18 cellular contexts compared by ENCODE assay signal in the genomic region with DNA sequence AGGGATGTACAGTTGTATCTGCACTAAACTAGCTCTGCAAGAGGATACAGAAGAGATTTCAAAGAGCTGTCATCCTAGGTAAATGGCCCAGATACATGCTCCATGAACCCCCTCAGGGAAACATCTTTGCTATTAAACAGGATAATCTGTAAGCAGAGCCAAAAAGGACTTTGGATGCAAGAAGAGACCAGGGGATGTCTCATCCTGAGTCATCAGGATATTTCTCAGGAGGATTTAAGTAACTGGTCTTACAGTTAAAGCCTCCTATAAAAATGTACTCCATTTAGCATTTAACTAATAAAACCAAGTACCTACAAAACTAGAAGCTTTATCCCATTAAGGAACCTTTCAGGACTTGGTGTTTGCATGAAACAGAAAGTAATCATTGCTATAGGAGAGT. TPM values are rescaled to one million over a fixed set of nuclear protein-coding genes. Genes with fewer than 3 reads are reported as not detected.
A peak's percentile ranks its signal among the peaks of the same experiment; 100 is the strongest.
DNase-seq lines count a peak whose midpoint lies in the region; ATAC-seq, FAIRE-seq and TF ChIP-seq lines count a peak whose summit lies in the region.
"Had no signal": no experiment of that assay in that cellular context is flagged by ENCODE, and none has a peak within 500 bp of the region (broad histone marks: within the 10 kb centered on the region; RNA-seq: fewer than 3 reads in every experiment).

No MANE protein-coding gene starts in this region.

- H3K27me3 Mint-ChIP-seq in MCF 10A (ENCODE audit: insufficient read depth, unreplicated experiment) (no peaks in the 10 kb centered on the region), astrocyte (ENCODE audit: low read depth, unreplicated experiment) (no peaks in the 10 kb centered on the region)
- H3K27me3 Mint-ChIP-seq: activated CD8-positive, alpha-beta T cell treated with anti-CD3 and anti-CD28 coated beads for 36 hours had no signal

- H3K4me3 ChIP-seq in breast epithelium (no peak overlapping the region), astrocyte (ENCODE audit: insufficient read depth, low read depth, low read length) (no peak overlapping the region), hepatocyte (no peak overlapping the region)
- H3K4me3 ChIP-seq: coronary artery, heart right ventricle had no signal

- TF ChIP-seq CTCF in MCF 10A (IDR thresholded peaks at IDR 0.05; ENCODE audit: unreplicated experiment) (no peak), breast epithelium (IDR thresholded peaks at IDR 0.05) (no peak), astrocyte (IDR thresholded peaks at IDR 0.05; ENCODE audit: insufficient read depth, low read depth, low read length) (no peak), hepatocyte (IDR thresholded peaks at IDR 0.05; ENCODE audit: poor library complexity) (no peak)

- H3K36me3 Mint-ChIP-seq in MCF 10A (ENCODE audit: insufficient read depth, unreplicated experiment), result no peaks in the 10 kb centered on the region
- peaks cover 3% of the 10 kb centered on the region for H3K36me3 Mint-ChIP-seq in astrocyte (ENCODE audit: low read depth, unreplicated experiment)

- no peaks in the 10 kb centered on the region for H3K79me2 ChIP-seq in astrocyte (ENCODE audit: insufficient read depth, low read length)
- no peaks in the 10 kb centered on the region for H3K79me2 ChIP-seq in hepatocyte
- H3K79me2 ChIP-seq: parathyroid adenoma had no signal

- no TSS peak for BruUV-seq in MCF 10A (replicated peaks; lab: Mats Ljungman, UMichigan)

- H3K36me3 ChIP-seq in breast epithelium (no peaks in the 10 kb centered on the region), astrocyte (ENCODE audit: insufficient read depth, low read length) (no peaks in the 10 kb centered on the region), hepatocyte (replicated peaks; ENCODE audit: insufficient read depth, low read depth) (no peaks in the 10 kb centered on the region)
- H3K36me3 ChIP-seq: heart right ventricle had no signal

- intact Hi-C loops in MCF 10A (cut with micrococcal nuclease), result no loop called here
- intact Hi-C loops in breast epithelium (cut with DNase I; ENCODE audit: low total_unique reads), result no loop called here

- peak; percentile 81 for FAIRE-seq in astrocyte (lab: Jason Lieb, UNC)

- H3K9me3 Mint-ChIP-seq in MCF 10A (ENCODE audit: unreplicated experiment) (peaks cover 9% of the 10 kb centered on the region), astrocyte (ENCODE audit: unreplicated experiment) (peaks cover 9% of the 10 kb centered on the region)
- H3K9me3 Mint-ChIP-seq: activated naive CD4-positive, alpha-beta T cell treated with anti-CD3 and anti-CD28 coated beads for 36 hours had no signal

- H3K4me1 ChIP-seq in breast epithelium (no peaks in the 10 kb centered on the region), astrocyte (ENCODE audit: insufficient read depth, low read length) (peaks cover 42% of the 10 kb centered on the region), hepatocyte (ENCODE audit: insufficient read depth) (peaks cover 39% of the 10 kb centered on the region)
- H3K4me1 ChIP-seq: parathyroid adenoma had no signal

- peak overlapping the region; percentile 80 for H3K27ac Mint-ChIP-seq in MCF 10A (ENCODE audit: low read depth, unreplicated experiment)
- no peak overlapping the region for H3K27ac Mint-ChIP-seq in astrocyte (ENCODE audit: unreplicated experiment)
- H3K27ac Mint-ChIP-seq: activated CD8-positive, alpha-beta T cell treated with anti-CD3 and anti-CD28 coated beads for 36 hours; activated naive CD4-positive, alpha-beta T cell treated with anti-CD3 and anti-CD28 coated beads for 36 hours; T-helper 1 cell treated with Interleukin-12 subunit alpha and Interleukin-12 subunit beta and Interleukin-4 antibody, amounts not matched to agents 30 μg/mL and 1 μg/mL, for 36 hours had no signal

- TF ChIP-seq POLR2A in breast epithelium (IDR thresholded peaks at IDR 0.05), result no peak

- H3K4me2 ChIP-seq in astrocyte (ENCODE audit: low read length) (peak overlapping the region; percentile 48), hepatocyte (no peak overlapping the region)

- POLR2A ChIA-PET in MCF 10A (lab: Yijun Ruan, JAX), result interaction anchor here (0.8 to 4.2 kb wide), 7 partner anchors 8 to 741 kb away, joined by 3 to 63 read pairs (median 3); a partner anchor contains a TSS

- H3K9ac ChIP-seq in astrocyte (ENCODE audit: low read length), result peak overlapping the region; percentile 17
- H3K9ac ChIP-seq: parathyroid adenoma had no signal

- H3K4me1 Mint-ChIP-seq in MCF 10A (ENCODE audit: insufficient read depth, unreplicated experiment) (peaks cover 43% of the 10 kb centered on the region), astrocyte (ENCODE audit: low read depth, unreplicated experiment) (peaks cover 52% of the 10 kb centered on the region)

- H3K9me3 ChIP-seq in breast epithelium (no peaks in the 10 kb centered on the region), astrocyte (ENCODE audit: insufficient read depth, low read depth, low read length) (peaks cover 3% of the 10 kb centered on the region), hepatocyte (ENCODE audit: low read depth) (no peaks in the 10 kb centered on the region)

- CTCF ChIA-PET in MCF 10A (lab: Yijun Ruan, JAX), result interaction anchor here (0.6 to 5.3 kb wide), 6 partner anchors 9 to 389 kb away, joined by 3 to 34 read pairs (median 4); a partner anchor contains a TSS

- H3K4me3 Mint-ChIP-seq in MCF 10A (ENCODE audit: unreplicated experiment) (no peak overlapping the region), astrocyte (ENCODE audit: unreplicated experiment) (no peak overlapping the region)
- H3K4me3 Mint-ChIP-seq: activated CD8-positive, alpha-beta T cell treated with anti-CD3 and anti-CD28 coated beads for 36 hours; activated naive CD4-positive, alpha-beta T cell treated with anti-CD3 and anti-CD28 coated beads for 36 hours; T-helper 1 cell treated with Interleukin-12 subunit alpha and Interleukin-12 subunit beta and Interleukin-4 antibody, amounts not matched to agents 30 μg/mL and 1 μg/mL, for 36 hours had no signal

- ATAC-seq in HG03520 (IDR thresholded peaks at IDR 0.05; ENCODE audit: unreplicated experiment), result no peak
- no peak for ATAC-seq in GM21717 (IDR thresholded peaks at IDR 0.05; ENCODE audit: unreplicated experiment)
- ATAC-seq: activated CD8-positive, alpha-beta T cell treated with anti-CD3 and anti-CD28 coated beads for 36 hours; heart right ventricle had no signal

- no peaks in the 10 kb centered on the region for H4K20me1 ChIP-seq in astrocyte (ENCODE audit: insufficient read depth, low read length)
- no peaks in the 10 kb centered on the region for H4K20me1 ChIP-seq in hepatocyte (ENCODE audit: insufficient read depth, poor library complexity, severe bottlenecking)

- H2AFZ ChIP-seq in astrocyte (ENCODE audit: low read depth, low read length) (no peak overlapping the region), hepatocyte (no peak overlapping the region)
- H2AFZ ChIP-seq: parathyroid adenoma had no signal

- H3K9me2 ChIP-seq in hepatocyte (replicated peaks; ENCODE audit: insufficient read depth), result no peaks in the 10 kb centered on the region

- DNase-seq in MCF 10A (ENCODE audit: unreplicated experiment) (peak; percentile 86), breast epithelium (ENCODE audit: low spot score in 2 of 2) (no peak), astrocyte (ENCODE audit: low read depth) (peak; percentile 88), hepatocyte (ENCODE audit: low spot score) (peak; percentile 32), NOMO-1 (lab: John Stamatoyannopoulos, UW; ENCODE audit: unreplicated experiment in 2 of 2) (no peak), NCI-H748 treated with DMSO at 0.1 percent for 48 hours (lab: John Stamatoyannopoulos, UW) (no peak)
- DNase-seq: activated CD8-positive, alpha-beta T cell treated with anti-CD3 and anti-CD28 coated beads for 36 hours; activated naive CD4-positive, alpha-beta T cell treated with anti-CD3 and anti-CD28 coated beads for 36 hours; DND-41; heart right ventricle; NCI-H1105 had no signal

- H3K27me3 ChIP-seq in breast epithelium (no peaks in the 10 kb centered on the region), astrocyte (ENCODE audit: insufficient read depth, low read length) (no peaks in the 10 kb centered on the region), hepatocyte (no peaks in the 10 kb centered on the region)
- H3K27me3 ChIP-seq: heart right ventricle had no signal

- H3K27ac ChIP-seq in breast epithelium (no peak overlapping the region), astrocyte (ENCODE audit: low read depth, low read length) (peak overlapping the region; percentile 57), hepatocyte (peak overlapping the region; percentile 56)
- H3K27ac ChIP-seq: 22Rv1, coronary artery, HL-60, parathyroid adenoma had no signal

RNA-seq across cellular contexts. Expression of a gene that starts 48.2 kb away (rescaled TPM):
- total RNA-seq in MCF 10A (2022) (89.8 and 109 TPM in 2 replicates), breast epithelium (10 to 100 TPM; 53.1 to 94.4 (median 65.0) TPM), astrocyte (170 and 171 TPM in 2 replicates), hepatocyte (52.0 and 52.7 TPM in 2 replicates)
- 43.0 and 49.0 TPM in 2 replicates for polyA plus RNA-seq in hepatocyte

Comparison
In these comparisons a context has a peak if more than half of its experiments do, and no peak if none do; other contexts are left out.
1. DNase-seq: peak in MCF 10A (single experiment), astrocyte (single experiment) and hepatocyte (single experiment); none in breast epithelium (0 of 2), NOMO-1 (0 of 2) and NCI-H748 treated with DMSO at 0.1 percent for 48 hours (single experiment).
2. H3K27ac ChIP-seq: peak in astrocyte (single experiment) and hepatocyte (single experiment); none in breast epithelium (0 of 2).